In the genomic region with DNA sequence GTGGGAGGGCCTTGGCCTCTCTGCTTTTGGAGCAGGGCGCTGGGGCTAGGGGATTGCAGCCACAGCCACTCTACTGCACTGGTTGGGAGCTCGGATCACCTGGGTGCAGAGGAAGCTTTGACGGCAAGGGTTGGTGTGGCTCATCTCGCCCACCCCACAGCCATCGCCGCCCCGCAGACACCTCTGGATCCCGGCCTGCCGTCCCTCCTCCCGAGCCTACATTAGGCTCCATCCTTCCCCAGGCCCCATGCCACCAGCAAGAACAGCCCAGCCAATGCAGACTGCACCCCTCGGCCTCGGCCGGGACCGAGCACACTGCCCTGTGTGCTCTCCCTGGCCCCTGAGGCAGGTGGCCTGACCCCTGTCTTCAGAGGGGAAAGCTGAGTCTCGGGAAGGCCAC, we compare ENCODE assay signal across 21 cellular contexts. TPM values are rescaled to one million over a fixed set of nuclear protein-coding genes. Genes with fewer than 3 reads are reported as not detected.
DNase-seq lines count a peak whose midpoint lies in the region; ATAC-seq and TF ChIP-seq lines count a peak whose summit lies in the region.
"Had no signal": no experiment of that assay in that cellular context is flagged by ENCODE, and none has a peak within 500 bp of the region (broad histone marks: within the 10 kb centered on the region; RNA-seq: fewer than 3 reads in every experiment).

No MANE protein-coding gene starts in this region.

- H3K4me1 ChIP-seq in BLaER1 (peaks cover 75% of the 10 kb centered on the region), NT2/D1 (ENCODE audit: insufficient read depth, insufficient read length) (peaks cover 39% of the 10 kb centered on the region), upper lobe of right lung (no peaks in the 10 kb centered on the region), prostate gland (replicated peaks) (no peaks in the 10 kb centered on the region)

- 86% methylated on average over 15 of the region's 15 CpGs for WGBS in prostate gland

- no peak for TF ChIP-seq POLR2A in prostate gland (IDR thresholded peaks at IDR 0.05)

- H3K4me1 Mint-ChIP-seq in nephron = peaks cover 90% of the 10 kb centered on the region

- H3K4me3 Mint-ChIP-seq in nephron = peak overlapping the region in 1 of 3 experiments; percentile 19
- H3K4me3 Mint-ChIP-seq: CD4-positive, alpha-beta T cell; GM23338 had no signal

- H3K27ac ChIP-seq in BLaER1 (peak overlapping the region; percentile 45), upper lobe of right lung (no peak overlapping the region), prostate gland (no peak overlapping the region)
- H3K27ac ChIP-seq: SK-N-MC had no signal

- H3K4me3 ChIP-seq in BLaER1 (no peak overlapping the region; the same call in 1 of the 2 replicates), NT2/D1 (ENCODE audit: insufficient read length, low read depth) (no peak overlapping the region), upper lobe of right lung (no peak overlapping the region), prostate gland (no peak overlapping the region)
- H3K4me3 ChIP-seq: GM23338, SK-N-MC had no signal

- H3K27ac Mint-ChIP-seq in nephron = peak overlapping the region; percentile 96 to 99 (median 98)
- H3K27ac Mint-ChIP-seq: CD4-positive, alpha-beta T cell; GM23338 had no signal

- H3K9me3 Mint-ChIP-seq in nephron = no peaks in the 10 kb centered on the region
- H3K9me3 Mint-ChIP-seq: CD4-positive, alpha-beta T cell; GM23338 had no signal

- H3K27me3 ChIP-seq in BLaER1 = peaks cover 16% of the 10 kb centered on the region
- H3K27me3 ChIP-seq in NT2/D1 (ENCODE audit: insufficient read depth, insufficient read length) = peaks cover 15% of the 10 kb centered on the region
- peaks cover 66% of the 10 kb centered on the region for H3K27me3 ChIP-seq in upper lobe of right lung
- H3K27me3 ChIP-seq in prostate gland (replicated peaks; ENCODE audit: insufficient read depth) = peaks cover 3% of the 10 kb centered on the region

- TF ChIP-seq CTCF in nephron (IDR thresholded peaks at IDR 0.05; ENCODE audit: unreplicated experiment in 3 of 3) (no peak), upper lobe of right lung (IDR thresholded peaks at IDR 0.05) (no peak), prostate gland (IDR thresholded peaks at IDR 0.05) (no peak)

- no peaks in the 10 kb centered on the region for H3K36me3 ChIP-seq in BLaER1
- H3K36me3 ChIP-seq in NT2/D1 (ENCODE audit: insufficient read depth, insufficient read length, low read length) = peaks cover 3% of the 10 kb centered on the region
- no peaks in the 10 kb centered on the region for H3K36me3 ChIP-seq in upper lobe of right lung
- no peaks in the 10 kb centered on the region for H3K36me3 ChIP-seq in prostate gland

- H3K27me3 Mint-ChIP-seq in nephron (ENCODE audit: low read depth) = peaks cover 12% of the 10 kb centered on the region

- intact Hi-C loops in upper lobe of right lung (cut with DNase I) = no loop called here
- intact Hi-C loops in prostate gland (cut with DNase I) = no loop called here

- no peak for ATAC-seq in upper lobe of right lung

- H3K9ac ChIP-seq in BLaER1 = peak overlapping the region; percentile 20; the same call in 1 of the 2 replicates
- peak overlapping the region; percentile 43 for H3K9ac ChIP-seq in NT2/D1 (ENCODE audit: insufficient read length, low read depth)

- H3K4me2 ChIP-seq in BLaER1 = peak overlapping the region; percentile 86
- H3K4me2 ChIP-seq: GM23338 had no signal

- peaks cover 37% of the 10 kb centered on the region for H4K20me1 ChIP-seq in BLaER1

- DNase-seq in NT2/D1 (ENCODE audit: low read depth, low spot score) (no peak), hippocampal formation (lab: John Stamatoyannopoulos, UW) (no peak), upper lobe of right lung (no peak), prostate gland (ENCODE audit: low spot score) (no peak)
- DNase-seq: 8988T; CD4-positive, alpha-beta T cell; COR-L47; HCEC 1CT; NCI-H1092; NCI-H1417 treated with DMSO at 0.1 percent for 48 hours; NCI-H1694 treated with DMSO at 0.1 percent for 48 hours; NCI-H2081; NCI-H2227 treated with DMSO at 0.1 percent for 48 hours; NCI-H526 treated with DMSO at 0.1 percent for 48 hours; OCI-M1; SIG-M5 had no signal

- H3K9me3 ChIP-seq in BLaER1 (no peaks in the 10 kb centered on the region), NT2/D1 (ENCODE audit: insufficient read depth, low read length) (no peaks in the 10 kb centered on the region), upper lobe of right lung (no peaks in the 10 kb centered on the region), prostate gland (no peaks in the 10 kb centered on the region)

- no peaks in the 10 kb centered on the region for H3K36me3 Mint-ChIP-seq in nephron (ENCODE audit: low read depth)

RNA-seq across cellular contexts. Expression of gene NKAIN4, which starts 6.3 kb away (rescaled TPM):
- total RNA-seq in upper lobe of right lung = not detected
- total RNA-seq in prostate gland = 1 to 10 TPM in 1 of 2 donors, not detected in 1; 1.2 TPM
- total RNA-seq: CD4-positive, alpha-beta T cell; NCI-H460 had no signal

RNA-seq across cellular contexts. Expression of gene ARFGAP1, which starts 12.1 kb away (rescaled TPM):
- 67.0 TPM for total RNA-seq in upper lobe of right lung
- total RNA-seq in prostate gland = 10 to 100 TPM; 43.6 to 85.6 TPM

RNA-seq across cellular contexts. Expression of gene BIRC7, which starts 24.8 kb away (rescaled TPM):
- 15.5 TPM for total RNA-seq in upper lobe of right lung
- not detected for total RNA-seq in prostate gland
- total RNA-seq: CD4-positive, alpha-beta T cell had no signal

RNA-seq across cellular contexts. Expression of gene COL20A1, which starts 32.5 kb away (rescaled TPM):
- not detected for total RNA-seq in upper lobe of right lung
- 1 to 10 TPM in 1 of 2 donors, not detected in 1; 7.1 TPM for total RNA-seq in prostate gland

RNA-seq across cellular contexts. Expression of gene YTHDF1, which starts 44.6 kb away (rescaled TPM):
- 36.9 TPM for total RNA-seq in upper lobe of right lung
- 10 to 100 TPM; 28.8 to 46.0 TPM for total RNA-seq in prostate gland

Comparison
In these comparisons a context has a peak if more than half of its experiments do, and no peak if none do; other contexts are left out.
1. RNA of gene BIRC7, which starts 24.8 kb away (total RNA-seq): 15.5 TPM in upper lobe of right lung (single experiment); not detected in prostate gland; every median in the first group is over 10 times any median in the second.